In the genomic region with DNA sequence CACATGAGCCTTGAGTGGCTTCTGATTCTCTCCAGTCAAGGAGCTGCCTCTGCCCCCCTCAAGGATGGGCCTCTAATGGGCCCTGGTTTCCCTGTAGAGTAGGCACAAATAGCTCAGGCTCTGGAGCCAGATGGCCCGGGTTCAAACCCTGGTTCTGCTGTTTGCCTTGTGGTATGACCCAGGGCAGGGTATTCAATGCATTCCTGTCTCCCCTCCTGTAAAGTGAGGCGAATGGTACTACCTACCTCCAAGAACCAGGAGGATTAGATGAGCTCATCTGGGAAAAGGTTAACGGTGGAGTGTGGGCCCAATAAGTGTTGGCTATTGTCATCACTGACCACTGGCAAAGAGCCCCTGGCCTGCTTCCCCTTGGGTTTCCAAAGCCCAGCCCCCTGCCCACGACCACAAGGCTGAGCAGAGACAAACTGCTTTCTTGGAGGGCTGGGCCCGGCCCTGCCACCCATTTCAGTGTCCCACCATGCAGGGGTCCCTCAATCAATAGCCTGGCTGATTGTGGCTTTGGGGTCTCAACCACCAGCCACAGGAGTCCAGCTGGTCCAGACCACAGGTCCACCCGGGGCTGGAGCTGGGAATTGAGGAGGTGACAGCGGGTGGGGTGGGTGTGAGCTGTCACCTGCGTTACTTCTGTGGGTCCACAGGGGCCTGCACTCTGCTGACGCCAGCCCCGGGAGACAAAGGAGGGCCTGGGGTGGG, we compare ENCODE assay signal across 22 cellular contexts.
"Had no signal": no experiment of that assay in that cellular context is flagged by ENCODE, and none has a peak within 500 bp of the region (broad histone marks: within the 10 kb centered on the region; RNA-seq: fewer than 3 reads in every experiment).

No MANE protein-coding gene starts in this region.

- H3K4me1 ChIP-seq: left lung, lower lobe of right lung, parathyroid adenoma, right atrium auricular region, sigmoid colon, tibial nerve, upper lobe of left lung had no signal

- DNase-seq: cortex of kidney; foreskin fibroblast; gastrocnemius medialis; kidney; lower lobe of right lung; natural killer cell; sigmoid colon; stimulated activated CD4-positive, alpha-beta T cell treated with anti-CD3 and anti-CD28 coated beads, Interleukin-2, amount 100 ng/mL, for 24 hours; stimulated activated CD4-positive, alpha-beta T cell treated with anti-CD3 and anti-CD28 coated beads, Interleukin-4, amount 100 ng/mL, for 24 hours; upper lobe of left lung had no signal

- H3K4me2 ChIP-seq: hepatocyte had no signal

- H3K27ac ChIP-seq: gastrocnemius medialis, heart left ventricle, hepatocyte, left lung, lower lobe of right lung, neutrophil, parathyroid adenoma, right atrium auricular region, sigmoid colon, thoracic aorta, tibial nerve, upper lobe of left lung had no signal

- H3K27ac Mint-ChIP-seq: natural killer cell; progenitor cell of endocrine pancreas; stimulated activated naive CD8-positive, alpha-beta T cell treated with anti-CD3 and anti-CD28 coated beads, Interleukin-15, Interleukin-2, amounts not matched to agents 100 ng/mL and 50 ng/mL, for 24 hours had no signal

- H3K9me3 Mint-ChIP-seq: natural killer cell; stimulated activated effector memory CD8-positive, alpha-beta T cell treated with anti-CD3 and anti-CD28 coated beads, Interleukin-12 subunit alpha, Interleukin-12 subunit beta, amount 100 ng/mL, for 72 hours; stimulated activated naive CD8-positive, alpha-beta T cell treated with anti-CD3 and anti-CD28 coated beads, Interleukin-15, Interleukin-2, amounts not matched to agents 100 ng/mL and 50 ng/mL, for 24 hours had no signal

- H3K27me3 Mint-ChIP-seq: stimulated activated naive CD8-positive, alpha-beta T cell treated with anti-CD3 and anti-CD28 coated beads, Interleukin-15, Interleukin-2, amounts not matched to agents 100 ng/mL and 50 ng/mL, for 24 hours had no signal

- H3K4me3 ChIP-seq: gastrocnemius medialis, heart left ventricle, hepatocyte, left lung, lower lobe of right lung, right atrium auricular region, sigmoid colon, thoracic aorta, tibial nerve, upper lobe of left lung had no signal

- H3K79me2 ChIP-seq: hepatocyte, parathyroid adenoma had no signal

- H3K36me3 ChIP-seq: gastrocnemius medialis, heart left ventricle, left lung, lower lobe of right lung, neutrophil, right atrium auricular region, sigmoid colon, thoracic aorta, tibial nerve, upper lobe of left lung had no signal

- ATAC-seq: gastrocnemius medialis; heart left ventricle; left lung; lower lobe of right lung; natural killer cell; stimulated activated effector memory CD8-positive, alpha-beta T cell treated with anti-CD3 and anti-CD28 coated beads, Interleukin-12 subunit alpha, Interleukin-12 subunit beta, amount 100 ng/mL, for 72 hours had no signal

- H3K4me3 Mint-ChIP-seq: natural killer cell; stimulated activated effector memory CD8-positive, alpha-beta T cell treated with anti-CD3 and anti-CD28 coated beads, Interleukin-12 subunit alpha, Interleukin-12 subunit beta, amount 100 ng/mL, for 72 hours; stimulated activated naive CD8-positive, alpha-beta T cell treated with anti-CD3 and anti-CD28 coated beads, Interleukin-15, Interleukin-2, amounts not matched to agents 100 ng/mL and 50 ng/mL, for 24 hours had no signal

- H3K36me3 Mint-ChIP-seq: natural killer cell; stimulated activated effector memory CD8-positive, alpha-beta T cell treated with anti-CD3 and anti-CD28 coated beads, Interleukin-12 subunit alpha, Interleukin-12 subunit beta, amount 100 ng/mL, for 72 hours had no signal

- H3K9me3 ChIP-seq: gastrocnemius medialis, left lung, neutrophil, sigmoid colon, thoracic aorta, upper lobe of left lung had no signal

- H3K27me3 ChIP-seq: gastrocnemius medialis, hepatocyte, neutrophil, right atrium auricular region, upper lobe of left lung had no signal

- H2AFZ ChIP-seq: hepatocyte, parathyroid adenoma had no signal

- FAIRE-seq: kidney, urothelium cell line had no signal

- H3K9ac ChIP-seq: parathyroid adenoma had no signal
